Comparison of ENCODE assay signal across 1 cellular context in the genomic region with DNA sequence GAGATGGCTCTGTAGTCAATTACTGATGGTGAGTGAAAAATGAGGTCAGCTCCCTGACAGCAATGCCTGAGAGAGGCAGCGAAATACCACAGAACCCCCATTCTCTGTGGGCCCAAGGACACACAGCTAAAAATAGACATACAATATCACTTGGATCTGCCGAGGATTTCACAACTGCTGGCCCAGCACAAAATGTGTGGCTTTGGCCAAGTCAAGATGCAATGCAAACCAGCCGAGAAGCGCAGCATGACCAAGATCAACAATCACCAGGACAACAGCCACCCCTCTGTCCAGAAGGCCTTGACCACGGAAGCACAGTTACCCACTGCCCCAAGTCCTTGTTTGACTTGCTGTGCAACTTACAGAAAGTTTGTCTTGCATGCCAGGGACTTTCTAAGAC.
TF ChIP-seq lines count a peak whose summit lies in the region.

No MANE protein-coding gene starts in this region.

TF ChIP-seq in HepG2, 621 proteins besides CTCF, POLR2A, EP300 and RAD21 (continued from another document and continues in another):
- TF ChIP-seq ZNF691 (CRISPR knock-in tag; IDR thresholded peaks at IDR 0.05; ENCODE audit: borderline replicate concordance, low read depth) (no peak), ZNF446 (CRISPR knock-in tag; IDR thresholded peaks at IDR 0.05) (no peak), AHDC1 (CRISPR knock-in tag; IDR thresholded peaks at IDR 0.05; ENCODE audit: borderline replicate concordance) (peak; percentile 40; the same call in 1 of the 2 replicates), REPIN1 (CRISPR knock-in tag; IDR thresholded peaks at IDR 0.05; ENCODE audit: borderline replicate concordance, low read depth) (peak; percentile 20; the same call in 1 of the 2 replicates), ELK4 (CRISPR knock-in tag; IDR thresholded peaks at IDR 0.05; ENCODE audit: borderline replicate concordance) (no peak), POLR2AphosphoS2 (IDR thresholded peaks at IDR 0.05; ENCODE audit: low read depth, low read length) (no peak), ZNF180 (CRISPR knock-in tag; IDR thresholded peaks at IDR 0.05; ENCODE audit: borderline replicate concordance, low read depth) (no peak), ZSCAN22 (CRISPR knock-in tag; IDR thresholded peaks at IDR 0.05) (no peak), GLI4 (CRISPR knock-in tag; IDR thresholded peaks at IDR 0.05; ENCODE audit: borderline replicate concordance) (no peak), HOXA3 (CRISPR knock-in tag; IDR thresholded peaks at IDR 0.05) (peak; percentile 64), AGO2 (optimal IDR thresholded peaks at IDR 0.05; ENCODE audit: low read depth, low read length) (no peak), ATF7 (IDR thresholded peaks at IDR 0.05) (no peak), ATF7 (CRISPR knock-in tag; IDR thresholded peaks at IDR 0.05) (no peak), NFKB2 (CRISPR knock-in tag; IDR thresholded peaks at IDR 0.05; ENCODE audit: borderline replicate concordance) (no peak), ETV5 (CRISPR knock-in tag; IDR thresholded peaks at IDR 0.05; ENCODE audit: borderline replicate concordance) (no peak; the same call in 1 of the 2 replicates), SKI (IDR thresholded peaks at IDR 0.05; ENCODE audit: partially characterized antibody) (no peak), PAF1 (CRISPR knock-in tag; IDR thresholded peaks at IDR 0.05) (no peak), ZNF496 (CRISPR knock-in tag; IDR thresholded peaks at IDR 0.05; ENCODE audit: insufficient replicate concordance) (no peak), SAP130 (CRISPR knock-in tag; IDR thresholded peaks at IDR 0.05; ENCODE audit: low read depth) (0 out of 2 replicates have a peak, but pooled peaks have one; percentile 18), SMYD3 (CRISPR knock-in tag; IDR thresholded peaks at IDR 0.05) (no peak), ZNF746 (CRISPR knock-in tag; IDR thresholded peaks at IDR 0.05) (0 out of 2 replicates have a peak, but pooled peaks have one; percentile 50), GABPA (IDR thresholded peaks at IDR 0.05; ENCODE audit: low read depth, low read length) (no peak), GABPA (CRISPR knock-in tag; IDR thresholded peaks at IDR 0.05; ENCODE audit: low read depth) (no peak), TIGD3 (CRISPR knock-in tag; IDR thresholded peaks at IDR 0.05; ENCODE audit: borderline replicate concordance) (no peak), ZNF318 (CRISPR knock-in tag; IDR thresholded peaks at IDR 0.05) (peak; percentile 58; the same call in 1 of the 2 replicates), NCOA2 (CRISPR knock-in tag; IDR thresholded peaks at IDR 0.05) (peak; percentile 88), TOE1 (CRISPR knock-in tag; IDR thresholded peaks at IDR 0.05) (no peak), ZNF530 (CRISPR knock-in tag; IDR thresholded peaks at IDR 0.05; ENCODE audit: low read depth) (no peak)
- TF ChIP-seq, protein P1, sequence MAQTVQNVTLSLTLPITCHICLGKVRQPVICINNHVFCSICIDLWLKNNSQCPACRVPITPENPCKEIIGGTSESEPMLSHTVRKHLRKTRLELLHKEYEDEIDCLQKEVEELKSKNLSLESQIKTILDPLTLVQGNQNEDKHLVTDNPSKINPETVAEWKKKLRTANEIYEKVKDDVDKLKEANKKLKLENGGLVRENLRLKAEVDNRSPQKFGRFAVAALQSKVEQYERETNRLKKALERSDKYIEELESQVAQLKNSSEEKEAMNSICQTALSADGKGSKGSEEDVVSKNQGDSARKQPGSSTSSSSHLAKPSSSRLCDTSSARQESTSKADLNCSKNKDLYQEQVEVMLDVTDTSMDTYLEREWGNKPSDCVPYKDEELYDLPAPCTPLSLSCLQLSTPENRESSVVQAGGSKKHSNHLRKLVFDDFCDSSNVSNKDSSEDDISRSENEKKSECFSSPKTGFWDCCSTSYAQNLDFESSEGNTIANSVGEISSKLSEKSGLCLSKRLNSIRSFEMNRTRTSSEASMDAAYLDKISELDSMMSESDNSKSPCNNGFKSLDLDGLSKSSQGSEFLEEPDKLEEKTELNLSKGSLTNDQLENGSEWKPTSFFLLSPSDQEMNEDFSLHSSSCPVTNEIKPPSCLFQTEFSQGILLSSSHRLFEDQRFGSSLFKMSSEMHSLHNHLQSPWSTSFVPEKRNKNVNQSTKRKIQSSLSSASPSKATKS (CRISPR knock-in tag; IDR thresholded peaks at IDR 0.05), result no peak
- TF ChIP-seq, protein P2, sequence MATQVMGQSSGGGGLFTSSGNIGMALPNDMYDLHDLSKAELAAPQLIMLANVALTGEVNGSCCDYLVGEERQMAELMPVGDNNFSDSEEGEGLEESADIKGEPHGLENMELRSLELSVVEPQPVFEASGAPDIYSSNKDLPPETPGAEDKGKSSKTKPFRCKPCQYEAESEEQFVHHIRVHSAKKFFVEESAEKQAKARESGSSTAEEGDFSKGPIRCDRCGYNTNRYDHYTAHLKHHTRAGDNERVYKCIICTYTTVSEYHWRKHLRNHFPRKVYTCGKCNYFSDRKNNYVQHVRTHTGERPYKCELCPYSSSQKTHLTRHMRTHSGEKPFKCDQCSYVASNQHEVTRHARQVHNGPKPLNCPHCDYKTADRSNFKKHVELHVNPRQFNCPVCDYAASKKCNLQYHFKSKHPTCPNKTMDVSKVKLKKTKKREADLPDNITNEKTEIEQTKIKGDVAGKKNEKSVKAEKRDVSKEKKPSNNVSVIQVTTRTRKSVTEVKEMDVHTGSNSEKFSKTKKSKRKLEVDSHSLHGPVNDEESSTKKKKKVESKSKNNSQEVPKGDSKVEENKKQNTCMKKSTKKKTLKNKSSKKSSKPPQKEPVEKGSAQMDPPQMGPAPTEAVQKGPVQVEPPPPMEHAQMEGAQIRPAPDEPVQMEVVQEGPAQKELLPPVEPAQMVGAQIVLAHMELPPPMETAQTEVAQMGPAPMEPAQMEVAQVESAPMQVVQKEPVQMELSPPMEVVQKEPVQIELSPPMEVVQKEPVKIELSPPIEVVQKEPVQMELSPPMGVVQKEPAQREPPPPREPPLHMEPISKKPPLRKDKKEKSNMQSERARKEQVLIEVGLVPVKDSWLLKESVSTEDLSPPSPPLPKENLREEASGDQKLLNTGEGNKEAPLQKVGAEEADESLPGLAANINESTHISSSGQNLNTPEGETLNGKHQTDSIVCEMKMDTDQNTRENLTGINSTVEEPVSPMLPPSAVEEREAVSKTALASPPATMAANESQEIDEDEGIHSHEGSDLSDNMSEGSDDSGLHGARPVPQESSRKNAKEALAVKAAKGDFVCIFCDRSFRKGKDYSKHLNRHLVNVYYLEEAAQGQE (IDR thresholded peaks at IDR 0.05; ENCODE audit: borderline replicate concordance in 1 of 2, low read depth in 1 of 2, low read length in 2 of 2), result no peak
